In the genomic region with DNA sequence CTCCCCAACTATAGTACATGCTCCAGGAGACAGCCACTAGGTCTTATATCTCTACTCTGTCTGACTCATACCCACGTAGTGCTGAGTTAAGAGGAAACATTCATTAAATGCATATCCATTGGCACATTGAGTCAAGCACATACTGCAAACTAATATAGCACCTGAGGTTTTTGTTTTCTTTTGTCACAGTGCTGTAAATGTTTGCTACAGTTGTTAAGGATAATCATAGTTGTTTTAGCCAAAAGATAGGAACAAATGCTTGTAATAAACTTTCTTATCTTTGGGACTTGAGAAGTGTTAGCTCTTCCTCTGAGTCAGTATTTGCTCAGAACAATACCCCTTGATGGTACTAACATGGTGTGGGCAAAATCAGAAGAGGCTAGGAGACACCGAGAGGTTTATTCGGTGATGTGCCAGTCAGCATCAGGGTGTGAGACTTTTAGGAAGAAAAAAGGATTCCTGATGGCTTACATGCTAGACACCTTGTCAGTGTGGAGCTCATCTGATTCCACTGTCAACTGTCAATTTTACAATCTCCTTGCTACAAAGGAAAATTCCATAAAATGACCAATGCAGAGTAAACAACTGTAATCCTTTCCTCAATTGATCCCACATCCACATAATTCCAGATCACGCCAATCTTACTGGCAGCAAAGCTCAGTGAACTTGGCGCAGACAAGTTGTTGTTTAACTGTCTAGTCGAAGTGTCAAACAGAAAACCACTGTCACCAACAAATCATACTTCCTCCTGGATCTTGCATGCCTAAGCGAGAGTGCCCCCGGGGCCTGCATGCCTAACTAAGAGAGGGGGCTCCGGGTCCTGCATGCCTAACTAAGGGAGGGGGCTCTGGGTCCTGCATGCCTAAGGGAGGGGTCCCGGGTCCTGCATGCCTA, we compare ENCODE assay signal across 12 cellular contexts. TPM values are rescaled to one million over a fixed set of nuclear protein-coding genes. Genes with fewer than 3 reads are reported as not detected.
DNase-seq lines count a peak whose midpoint lies in the region; ATAC-seq, FAIRE-seq and TF ChIP-seq lines count a peak whose summit lies in the region.
"Had no signal": no experiment of that assay in that cellular context is flagged by ENCODE, and none has a peak within 500 bp of the region (broad histone marks: within the 10 kb centered on the region; RNA-seq: fewer than 3 reads in every experiment).

No MANE protein-coding gene starts in this region.

- WGBS in psoas muscle, 3 donors, result 62 to 71% (median 68%) methylated on average over 10 of the region's 10 CpGs

- DNase-seq in HCT116 (ENCODE audit: low read depth, low spot score) (peak; percentile 26), PC-9 (peak in 1 of 2 experiments; percentile 57), endothelial cell of umbilical vein (ENCODE audit: low read depth, low spot score) (peak; percentile 2), non-pigmented ciliary epithelial cell (ENCODE audit: low read depth) (peak; percentile 26), psoas muscle (no peak), COLO829 (ENCODE audit: low spot score) (no peak), lower lobe of right lung (no peak)
- DNase-seq: NCI-H1105 had no signal

- H3F3A ChIP-seq in PC-9 (ENCODE audit: insufficient read depth, low read depth), result 0 out of 2 replicates have a peak, but pooled peaks cover 10% of the 10 kb centered on the region

- H4K20me1 ChIP-seq in HCT116 (ENCODE audit: insufficient read depth) (no peaks in the 10 kb centered on the region), PC-9 (ENCODE audit: insufficient read depth) (no peaks in the 10 kb centered on the region), endothelial cell of umbilical vein (replicated peaks; ENCODE audit: control insufficient read depth, extremely low read depth, insufficient read depth, low read length) (no peaks in the 10 kb centered on the region)

- no peak overlapping the region for H3K9ac ChIP-seq in HCT116 (ENCODE audit: low read length)
- no peak overlapping the region for H3K9ac ChIP-seq in endothelial cell of umbilical vein (replicated peaks; ENCODE audit: extremely low read depth, insufficient read depth, low read length)

- H3K9me2 ChIP-seq in HCT116 (ENCODE audit: insufficient read depth), result no peaks in the 10 kb centered on the region
- no peaks in the 10 kb centered on the region for H3K9me2 ChIP-seq in PC-9 (ENCODE audit: insufficient read depth)

- POLR2A ChIA-PET in HCT116 (lab: Charles Lee), result interaction anchor here (1.0 kb wide), 1 partner anchor 53 kb away, joined by 3 read pairs; no protein-coding TSS in a partner anchor
- POLR2A ChIA-PET in PC-9 (lab: Charles Lee; ENCODE audit: unreplicated experiment), result no interaction called here
- POLR2A ChIA-PET in endothelial cell of umbilical vein (lab: Charles Lee), result no interaction called here

- H3K4me2 ChIP-seq in HCT116 (ENCODE audit: low read length) (peak overlapping the region; percentile 88), PC-9 (peak overlapping the region; percentile 27), endothelial cell of umbilical vein (ENCODE audit: insufficient read depth, low read length) (no peak overlapping the region)

- peaks cover 21 to 44% of the 10 kb centered on the region in 2 experiments for H3K4me1 ChIP-seq in HCT116 (ENCODE audit: control insufficient read depth in 1 of 2, insufficient read depth in 2 of 2, low read length in 2 of 2)
- peaks cover 28% of the 10 kb centered on the region for H3K4me1 ChIP-seq in PC-9 (replicated peaks; ENCODE audit: insufficient read depth)
- H3K4me1 ChIP-seq in endothelial cell of umbilical vein (ENCODE audit: control insufficient read depth, extremely low read depth, insufficient read depth, low read length), result peaks cover 8% of the 10 kb centered on the region
- H3K4me1 ChIP-seq in psoas muscle, result no peaks in the 10 kb centered on the region
- H3K4me1 ChIP-seq in lower lobe of right lung, result no peaks in the 10 kb centered on the region

- CTCF ChIA-PET in HCT116 (lab: Charles Lee), result interaction anchor here (1.6 kb wide), 1 partner anchor 53 kb away, joined by 5 read pairs; no protein-coding TSS in a partner anchor
- CTCF ChIA-PET in PC-9 (lab: Charles Lee), result no interaction called here
- CTCF ChIA-PET in endothelial cell of umbilical vein (lab: Charles Lee), result interaction anchor here (0.8 to 1.2 kb wide), 2 partner anchors 13 to 54 kb away, joined by 3 to 4 read pairs; no protein-coding TSS in a partner anchor

- peak; percentile 35; the same call in 1 of the 2 replicates for ATAC-seq in HCT116
- no peak for ATAC-seq in GM18873 (IDR thresholded peaks at IDR 0.05; ENCODE audit: low FRiP score, unreplicated experiment)
- ATAC-seq in psoas muscle, result no peak
- no peak for ATAC-seq in lower lobe of right lung

- TF ChIP-seq POLR2A in HCT116 (IDR thresholded peaks at IDR 0.05; ENCODE audit: borderline replicate concordance, extremely low read depth, insufficient read depth, insufficient read length), result no peak
- TF ChIP-seq POLR2A in endothelial cell of umbilical vein (IDR thresholded peaks at IDR 0.05; ENCODE audit: low read depth, low read length), result no peak

- H3K79me2 ChIP-seq in HCT116 (ENCODE audit: insufficient read depth, low read length) (no peaks in the 10 kb centered on the region), PC-9 (ENCODE audit: low read depth) (no peaks in the 10 kb centered on the region), endothelial cell of umbilical vein (ENCODE audit: control insufficient read depth, insufficient read depth, low read length) (no peaks in the 10 kb centered on the region)

- TF ChIP-seq CTCF in HCT116 (IDR thresholded peaks at IDR 0.05 in 2 of 3, conservative IDR thresholded peaks at IDR 0.05 in 1 of 3; ENCODE audit: borderline replicate concordance in 1 of 3, insufficient read depth in 1 of 3, low read depth in 2 of 3, low read length in 2 of 3), result no peak
- no peak for TF ChIP-seq CTCF in PC-9 (conservative IDR thresholded peaks at IDR 0.05)
- no peak for TF ChIP-seq CTCF in endothelial cell of umbilical vein (IDR thresholded peaks at IDR 0.05; ENCODE audit: extremely low read depth in 1 of 2, insufficient read depth in 1 of 2, low read depth in 1 of 2, low read length in 2 of 2)
- TF ChIP-seq CTCF in psoas muscle (IDR thresholded peaks at IDR 0.05), result no peak
- no peak for TF ChIP-seq CTCF in lower lobe of right lung (IDR thresholded peaks at IDR 0.05)

- H3K9me3 ChIP-seq in HCT116 (ENCODE audit: control insufficient read depth in 1 of 2, insufficient read depth in 1 of 2, low read depth in 1 of 2, low read length in 2 of 2) (no peaks in the 10 kb centered on the region), PC-9 (ENCODE audit: insufficient read depth, low read depth) (no peaks in the 10 kb centered on the region), endothelial cell of umbilical vein (replicated peaks; ENCODE audit: control insufficient read depth, insufficient read depth, low read length) (no peaks in the 10 kb centered on the region), psoas muscle (no peaks in the 10 kb centered on the region), lower lobe of right lung (no peaks in the 10 kb centered on the region)
- H3K9me3 ChIP-seq: tibial nerve had no signal

- H3K36me3 ChIP-seq in HCT116 (ENCODE audit: control insufficient read depth in 1 of 2, insufficient read depth in 2 of 2, low read length in 2 of 2) (no peaks in the 10 kb centered on the region), PC-9 (ENCODE audit: low read depth) (no peaks in the 10 kb centered on the region), endothelial cell of umbilical vein (ENCODE audit: control insufficient read depth in 2 of 2, extremely low read depth in 1 of 2, insufficient read depth in 2 of 2, low read length in 2 of 2) (no peaks in the 10 kb centered on the region), psoas muscle (ENCODE audit: insufficient read depth in 1 of 2, low read depth in 1 of 2) (no peaks in the 10 kb centered on the region), lower lobe of right lung (no peaks in the 10 kb centered on the region)
- H3K36me3 ChIP-seq: tibial nerve had no signal

- H2AFZ ChIP-seq in HCT116 (ENCODE audit: low read depth, low read length, poor library complexity, severe bottlenecking) (peak overlapping the region; percentile 75), PC-9 (no peak overlapping the region), endothelial cell of umbilical vein (ENCODE audit: low read depth, low read length) (no peak overlapping the region)

- H3K4me3 ChIP-seq in HCT116 (replicated peaks in 1 of 2; ENCODE audit: low read depth in 1 of 2, low read length in 2 of 2) (no peak overlapping the region; a peak in 1 of 4 replicates), PC-9 (no peak overlapping the region), endothelial cell of umbilical vein (replicated peaks in 1 of 3; ENCODE audit: insufficient read depth in 1 of 3, low read depth in 1 of 3, low read length in 3 of 3) (no peak overlapping the region), psoas muscle (no peak overlapping the region), lower lobe of right lung (no peak overlapping the region)
- H3K4me3 ChIP-seq: lung, tibial nerve had no signal

- intact Hi-C loops in HCT116 (cut with micrococcal nuclease), result no loop called here
- intact Hi-C loops in PC-9 (cut with micrococcal nuclease; ENCODE audit: unreplicated experiment), result loop anchor here (2.0 kb wide), 1 partner anchor 61 kb away; no protein-coding TSS in a partner anchor
- intact Hi-C loops in endothelial cell of umbilical vein (cut with micrococcal nuclease), result no loop called here
- intact Hi-C loops in psoas muscle (cut with DNase I), result no loop called here
- intact Hi-C loops in lower lobe of right lung (cut with DNase I), result no loop called here

- dilution Hi-C loops in endothelial cell of umbilical vein (cut with MboI; ENCODE audit: extremely low pct_ligation_motif_present, low sequenced_read_pairs), result no loop called here

- no peak for FAIRE-seq in endothelial cell of umbilical vein (lab: Jason Lieb, UNC)

- H3K9me1 ChIP-seq in endothelial cell of umbilical vein (replicated peaks; ENCODE audit: control insufficient read depth, extremely low read depth, insufficient read depth, low read length), result no peaks in the 10 kb centered on the region

- RAD21 ChIA-PET in HCT116 (lab: Charles Lee; ENCODE audit: low non-redundant PET in 1 of 2, low total read pairs in 2 of 2, uncharacterized antibody in 2 of 2, unreplicated experiment in 2 of 2), result no interaction called here

- no peaks in the 10 kb centered on the region for H3K27me3 ChIP-seq in HCT116 (ENCODE audit: insufficient read depth, low read length)
- H3K27me3 ChIP-seq in PC-9 (ENCODE audit: insufficient read depth, low read depth), result no peaks in the 10 kb centered on the region
- H3K27me3 ChIP-seq in endothelial cell of umbilical vein (ENCODE audit: control insufficient read depth in 2 of 2, insufficient read depth in 2 of 2, low read length in 2 of 2), result no peaks in the 10 kb centered on the region
- peaks cover 0 to 15% (median 3%) of the 10 kb centered on the region in 3 donors for H3K27me3 ChIP-seq in psoas muscle (ENCODE audit: insufficient read depth in 3 of 3, low read length in 2 of 3)
- no peaks in the 10 kb centered on the region for H3K27me3 ChIP-seq in lower lobe of right lung (ENCODE audit: low read depth)
- H3K27me3 ChIP-seq: tibial nerve had no signal

- no TSS peak for BruUV-seq in HCT116 (replicated peaks; lab: Mats Ljungman, UMichigan)
- BruUV-seq in PC-9 (replicated peaks; lab: Mats Ljungman, UMichigan), result no TSS peak
- no TSS peak for BruUV-seq in endothelial cell of umbilical vein (replicated peaks; lab: Mats Ljungman, UMichigan)

- TF ChIP-seq RAD21 in HCT116 (IDR thresholded peaks at IDR 0.05; ENCODE audit: low read depth), result no peak

- no peak overlapping the region for H3K27ac ChIP-seq in HCT116 (ENCODE audit: low read depth, low read length)
- peak overlapping the region; percentile 41; the same call in 1 of the 2 replicates for H3K27ac ChIP-seq in PC-9
- H3K27ac ChIP-seq in endothelial cell of umbilical vein (ENCODE audit: insufficient read depth, low read depth, low read length), result no peak overlapping the region
- no peak overlapping the region for H3K27ac ChIP-seq in psoas muscle
- no peak overlapping the region for H3K27ac ChIP-seq in lower lobe of right lung
- H3K27ac ChIP-seq: tibial nerve had no signal

RNA-seq across cellular contexts. Expression of a gene that starts 36.1 kb away (rescaled TPM):
- 0.07 TPM for total RNA-seq in HCT116 (2021; ENCODE audit: unreplicated experiment)
- 0.04 TPM in 2 replicates for polyA plus RNA-seq in HCT116 (2012)
- total RNA-seq in PC-9 (2021), result 0.23 and 0.41 TPM in 2 replicates
- total RNA-seq in endothelial cell of umbilical vein, result not detected in 2 replicates
- not detected in 2 replicates for polyA plus RNA-seq in endothelial cell of umbilical vein
- polyA plus RNA-seq in endothelial cell of umbilical vein (2011; cell fraction: cytosol; rRNA removed), result not detected in 2 replicates
- polyA plus RNA-seq in endothelial cell of umbilical vein (2011; cell fraction: nucleus; rRNA removed), result not detected in 2 replicates
- not detected in 2 replicates for polyA plus RNA-seq in endothelial cell of umbilical vein (2012)
- polyA minus RNA-seq in endothelial cell of umbilical vein, result not detected in 2 replicates
- polyA minus RNA-seq in endothelial cell of umbilical vein (2011; cell fraction: cytosol; rRNA and poly(A)+ RNA removed), result not detected
- polyA minus RNA-seq in endothelial cell of umbilical vein (2011; cell fraction: nucleus; rRNA and poly(A)+ RNA removed), result not detected in 2 replicates
- under 1 TPM; 0.36 to 0.93 (median 0.56) TPM for total RNA-seq in psoas muscle
- polyA plus RNA-seq in psoas muscle, result under 1 TPM; 0.34 to 0.74 (median 0.57) TPM
- total RNA-seq in lower lobe of right lung, result 0.21 TPM
- total RNA-seq: T-helper 2 cell treated with Interferon-gamma antibody and Interleukin-4, amounts not matched to agents 100 ng/mL and 5 ng/mL, for 36 hours had no signal

Comparison
In these comparisons a context has a peak if more than half of its experiments do, and no peak if none do; other contexts are left out.
1. DNase-seq: peak in HCT116 (single experiment), endothelial cell of umbilical vein (single experiment) and non-pigmented ciliary epithelial cell (single experiment); none in psoas muscle (0 of 2), COLO829 (single experiment) and lower lobe of right lung (single experiment).